In the genomic region with DNA sequence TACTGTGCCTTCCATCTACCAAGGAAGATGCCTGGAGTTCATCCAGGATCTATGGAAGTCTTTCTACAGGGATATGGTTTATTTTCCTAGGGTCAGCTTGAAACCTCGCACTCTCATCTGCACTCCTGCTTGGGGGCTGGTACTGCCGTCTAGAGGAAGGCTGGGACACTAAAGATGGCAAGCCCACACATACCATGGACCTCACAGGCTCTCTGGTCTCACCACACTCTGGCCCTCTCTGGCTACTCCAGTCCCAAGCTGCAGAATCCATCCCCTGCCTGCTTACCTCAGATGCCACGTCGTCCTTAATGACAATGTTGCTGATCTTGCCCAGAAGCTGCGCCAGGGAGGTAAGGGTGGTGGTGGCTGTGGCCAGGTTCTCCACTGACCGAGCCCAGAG, we compare ENCODE assay signal across 1 cellular context.
TF ChIP-seq lines count a peak whose summit lies in the region.

No MANE protein-coding gene starts in this region.

TF ChIP-seq in GM12878, 131 proteins besides CTCF, POLR2A, EP300 and RAD21:
- TF ChIP-seq EZH2 (IDR thresholded peaks at IDR 0.05; ENCODE audit: borderline replicate concordance, control insufficient read depth, low read depth, low read length) (no peak), CBX5 (IDR thresholded peaks at IDR 0.05; ENCODE audit: low read depth) (no peak), SUZ12 (IDR thresholded peaks at IDR 0.05; ENCODE audit: unreplicated experiment) (no peak), MYC (IDR thresholded peaks at IDR 0.05; ENCODE audit: insufficient read depth, insufficient read length, insufficient replicate concordance, low read length, severe bottlenecking) (no peak), PML (IDR thresholded peaks at IDR 0.05; ENCODE audit: low read length) (no peak), CREM (IDR thresholded peaks at IDR 0.05; ENCODE audit: low read depth) (no peak), IRF4 (IDR thresholded peaks at IDR 0.05; ENCODE audit: low read depth, low read length) (no peak), HCFC1 (IDR thresholded peaks at IDR 0.05; ENCODE audit: low read length) (no peak), FOXM1 (IDR thresholded peaks at IDR 0.05; ENCODE audit: low read depth, low read length) (no peak)
- TF ChIP-seq, protein P1, sequence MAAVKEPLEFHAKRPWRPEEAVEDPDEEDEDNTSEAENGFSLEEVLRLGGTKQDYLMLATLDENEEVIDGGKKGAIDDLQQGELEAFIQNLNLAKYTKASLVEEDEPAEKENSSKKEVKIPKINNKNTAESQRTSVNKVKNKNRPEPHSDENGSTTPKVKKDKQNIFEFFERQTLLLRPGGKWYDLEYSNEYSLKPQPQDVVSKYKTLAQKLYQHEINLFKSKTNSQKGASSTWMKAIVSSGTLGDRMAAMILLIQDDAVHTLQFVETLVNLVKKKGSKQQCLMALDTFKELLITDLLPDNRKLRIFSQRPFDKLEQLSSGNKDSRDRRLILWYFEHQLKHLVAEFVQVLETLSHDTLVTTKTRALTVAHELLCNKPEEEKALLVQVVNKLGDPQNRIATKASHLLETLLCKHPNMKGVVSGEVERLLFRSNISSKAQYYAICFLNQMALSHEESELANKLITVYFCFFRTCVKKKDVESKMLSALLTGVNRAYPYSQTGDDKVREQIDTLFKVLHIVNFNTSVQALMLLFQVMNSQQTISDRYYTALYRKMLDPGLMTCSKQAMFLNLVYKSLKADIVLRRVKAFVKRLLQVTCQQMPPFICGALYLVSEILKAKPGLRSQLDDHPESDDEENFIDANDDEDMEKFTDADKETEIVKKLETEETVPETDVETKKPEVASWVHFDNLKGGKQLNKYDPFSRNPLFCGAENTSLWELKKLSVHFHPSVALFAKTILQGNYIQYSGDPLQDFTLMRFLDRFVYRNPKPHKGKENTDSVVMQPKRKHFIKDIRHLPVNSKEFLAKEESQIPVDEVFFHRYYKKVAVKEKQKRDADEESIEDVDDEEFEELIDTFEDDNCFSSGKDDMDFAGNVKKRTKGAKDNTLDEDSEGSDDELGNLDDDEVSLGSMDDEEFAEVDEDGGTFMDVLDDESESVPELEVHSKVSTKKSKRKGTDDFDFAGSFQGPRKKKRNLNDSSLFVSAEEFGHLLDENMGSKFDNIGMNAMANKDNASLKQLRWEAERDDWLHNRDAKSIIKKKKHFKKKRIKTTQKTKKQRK (IDR thresholded peaks at IDR 0.05; ENCODE audit: low read depth, low read length) = no peak
- TF ChIP-seq, protein P2, sequence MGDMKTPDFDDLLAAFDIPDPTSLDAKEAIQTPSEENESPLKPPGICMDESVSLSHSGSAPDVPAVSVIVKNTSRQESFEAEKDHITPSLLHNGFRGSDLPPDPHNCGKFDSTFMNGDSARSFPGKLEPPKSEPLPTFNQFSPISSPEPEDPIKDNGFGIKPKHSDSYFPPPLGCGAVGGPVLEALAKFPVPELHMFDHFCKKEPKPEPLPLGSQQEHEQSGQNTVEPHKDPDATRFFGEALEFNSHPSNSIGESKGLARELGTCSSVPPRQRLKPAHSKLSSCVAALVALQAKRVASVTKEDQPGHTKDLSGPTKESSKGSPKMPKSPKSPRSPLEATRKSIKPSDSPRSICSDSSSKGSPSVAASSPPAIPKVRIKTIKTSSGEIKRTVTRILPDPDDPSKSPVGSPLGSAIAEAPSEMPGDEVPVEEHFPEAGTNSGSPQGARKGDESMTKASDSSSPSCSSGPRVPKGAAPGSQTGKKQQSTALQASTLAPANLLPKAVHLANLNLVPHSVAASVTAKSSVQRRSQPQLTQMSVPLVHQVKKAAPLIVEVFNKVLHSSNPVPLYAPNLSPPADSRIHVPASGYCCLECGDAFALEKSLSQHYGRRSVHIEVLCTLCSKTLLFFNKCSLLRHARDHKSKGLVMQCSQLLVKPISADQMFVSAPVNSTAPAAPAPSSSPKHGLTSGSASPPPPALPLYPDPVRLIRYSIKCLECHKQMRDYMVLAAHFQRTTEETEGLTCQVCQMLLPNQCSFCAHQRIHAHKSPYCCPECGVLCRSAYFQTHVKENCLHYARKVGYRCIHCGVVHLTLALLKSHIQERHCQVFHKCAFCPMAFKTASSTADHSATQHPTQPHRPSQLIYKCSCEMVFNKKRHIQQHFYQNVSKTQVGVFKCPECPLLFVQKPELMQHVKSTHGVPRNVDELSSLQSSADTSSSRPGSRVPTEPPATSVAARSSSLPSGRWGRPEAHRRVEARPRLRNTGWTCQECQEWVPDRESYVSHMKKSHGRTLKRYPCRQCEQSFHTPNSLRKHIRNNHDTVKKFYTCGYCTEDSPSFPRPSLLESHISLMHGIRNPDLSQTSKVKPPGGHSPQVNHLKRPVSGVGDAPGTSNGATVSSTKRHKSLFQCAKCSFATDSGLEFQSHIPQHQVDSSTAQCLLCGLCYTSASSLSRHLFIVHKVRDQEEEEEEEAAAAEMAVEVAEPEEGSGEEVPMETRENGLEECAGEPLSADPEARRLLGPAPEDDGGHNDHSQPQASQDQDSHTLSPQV (IDR thresholded peaks at IDR 0.05) = no peak
